ENCODE assay signal across 11 cellular contexts in the genomic region with DNA sequence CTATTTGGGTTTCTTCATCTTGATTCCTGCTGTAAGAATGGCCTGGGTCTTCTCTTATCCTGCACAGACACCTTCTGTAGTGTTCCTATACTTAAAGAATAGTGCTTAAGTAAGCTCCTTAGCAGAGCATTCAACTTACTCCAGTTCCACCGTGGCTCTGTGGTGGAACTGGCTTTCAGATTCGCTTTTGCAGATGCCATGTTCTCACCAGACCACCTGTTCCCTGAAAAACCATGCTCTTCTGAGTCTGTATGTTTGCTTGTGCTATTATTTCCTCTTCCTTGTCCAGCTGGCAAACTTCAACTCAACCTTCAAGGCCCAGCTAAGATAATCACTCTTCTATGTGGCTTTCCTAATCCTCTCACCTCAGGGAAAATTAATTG. TPM values are rescaled to one million over a fixed set of nuclear protein-coding genes. Genes with fewer than 3 reads are reported as not detected.
A peak's percentile ranks its signal among the peaks of the same experiment; 100 is the strongest.
DNase-seq lines count a peak whose midpoint lies in the region; ATAC-seq, FAIRE-seq and TF ChIP-seq lines count a peak whose summit lies in the region.
"Had no signal": no experiment of that assay in that cellular context is flagged by ENCODE, and none has a peak within 500 bp of the region (broad histone marks: within the 10 kb centered on the region; RNA-seq: fewer than 3 reads in every experiment).

No MANE protein-coding gene starts in this region.

- DNase-seq in activated T-cell treated with anti-CD3 and anti-CD28 coated beads, Interleukin-2, amount 50 U/mL, for 4 hours, result no peak
- DNase-seq in activated T-cell treated with anti-CD3 and anti-CD28 coated beads for 4 hours (no peak), mesenchymal stem cell (peak; percentile 57), transverse colon (no peak), RCC 7860 (ENCODE audit: low spot score) (no peak), NCI-H526 (lab: John Stamatoyannopoulos, UW) (no peak)
- DNase-seq in activated naive CD4-positive, alpha-beta T cell treated with anti-CD3 and anti-CD28 coated beads, Interleukin-2, amount 10 ng/mL, durations not matched to agents 7 days and 5 days, result peak; percentile 55
- DNase-seq in activated CD8-positive, alpha-beta memory T cell treated with anti-CD3 and anti-CD28 coated beads, Interleukin-2, amount 50 U/mL, for 48 hours, result no peak
- DNase-seq: NCI-H146 had no signal

- H3K27me3 ChIP-seq in mesenchymal stem cell (ENCODE audit: control insufficient read depth in 1 of 2, insufficient read depth in 1 of 2, low read length in 2 of 2) (no peaks in the 10 kb centered on the region), transverse colon (no peaks in the 10 kb centered on the region)

- H3K4me1 ChIP-seq in mesenchymal stem cell (ENCODE audit: control insufficient read depth, insufficient read depth, low read depth, low read length), result peaks cover 12% of the 10 kb centered on the region
- peaks cover 33 to 72% (median 54%) of the 10 kb centered on the region in 4 donors for H3K4me1 ChIP-seq in transverse colon

- H3K27ac Mint-ChIP-seq in activated naive CD4-positive, alpha-beta T cell treated with anti-CD3 and anti-CD28 coated beads, Interleukin-2, amount 10 ng/mL, durations not matched to agents 7 days and 5 days, result peak overlapping the region; percentile 98

- peak overlapping the region; percentile 85 for H3K9ac ChIP-seq in mesenchymal stem cell (ENCODE audit: low read length)

- H2AK5ac ChIP-seq in mesenchymal stem cell (ENCODE audit: low read length, severe bottlenecking), result no peak overlapping the region

- H3K9me3 ChIP-seq in mesenchymal stem cell (ENCODE audit: control insufficient read depth, low read length) (no peaks in the 10 kb centered on the region), transverse colon (no peaks in the 10 kb centered on the region)

- H3K23ac ChIP-seq in mesenchymal stem cell (ENCODE audit: low read length in 2 of 2), result no peak overlapping the region

- H2BK5ac ChIP-seq in mesenchymal stem cell (ENCODE audit: low read depth, low read length, poor library complexity, severe bottlenecking), result no peak overlapping the region

- in situ Hi-C loops in transverse colon (cut with MboI; ENCODE audit: low pct_ligation_motif_present in 1 of 4, low pct_unique_long_range_greater_than_20kb in 1 of 4, low sequenced_read_pairs in 3 of 4), result no loop called here

- H3K79me1 ChIP-seq in mesenchymal stem cell (replicated peaks; ENCODE audit: low read length, poor library complexity, severe bottlenecking), result peaks cover 25% of the 10 kb centered on the region

- 86% methylated on average over 2 of the region's 2 CpGs for WGBS in mesenchymal stem cell
- 52 to 63% methylated on average over 2 of the region's 2 CpGs for WGBS in transverse colon (ENCODE audit: low coverage in 1 of 2), 2 donors

- FAIRE-seq in RCC 7860 (lab: Jason Lieb, UNC), result no peak
- FAIRE-seq: islet of Langerhans, urothelium cell line had no signal

- peak overlapping the region; percentile 21 for H4K91ac ChIP-seq in mesenchymal stem cell (ENCODE audit: low read length)

- H3K4ac ChIP-seq in mesenchymal stem cell (ENCODE audit: low read depth in 1 of 2, low read length in 2 of 2), result no peak overlapping the region

- no peak overlapping the region for H3K27ac ChIP-seq in mesenchymal stem cell (ENCODE audit: low read length, poor library complexity, severe bottlenecking)
- H3K27ac ChIP-seq in transverse colon, result peak overlapping the region; percentile 69 to 84 (median 78)

- H2BK120ac ChIP-seq in mesenchymal stem cell (ENCODE audit: low read depth, low read length), result peak overlapping the region; percentile 44

- intact Hi-C loops in transverse colon (cut with DNase I; ENCODE audit: low total_unique reads), result no loop called here

- no peak overlapping the region for H3K14ac ChIP-seq in mesenchymal stem cell (ENCODE audit: low read length in 2 of 2)

- peak overlapping the region; percentile 48 for H4K8ac ChIP-seq in mesenchymal stem cell (ENCODE audit: low read length)

- CTCF ChIA-PET in activated naive CD4-positive, alpha-beta T cell treated with anti-CD3 and anti-CD28 coated beads, Interleukin-2, amount 10 ng/mL, durations not matched to agents 7 days and 5 days (lab: Charles Lee), result interaction anchor here (0.6 to 1.3 kb wide), 3 partner anchors 7 to 512 kb away, joined by 3 to 4 read pairs (median 3); no protein-coding TSS in a partner anchor

- H3K27me3 Mint-ChIP-seq in activated T-cell treated with anti-CD3 and anti-CD28 coated beads, Interleukin-2, amount 50 U/mL, for 4 hours (ENCODE audit: low read depth), result no peaks in the 10 kb centered on the region
- no peaks in the 10 kb centered on the region for H3K27me3 Mint-ChIP-seq in activated naive CD4-positive, alpha-beta T cell treated with anti-CD3 and anti-CD28 coated beads, Interleukin-2, amount 10 ng/mL, durations not matched to agents 7 days and 5 days

- H3K36me3 ChIP-seq in mesenchymal stem cell (ENCODE audit: control insufficient read depth in 1 of 2, insufficient read depth in 2 of 2, low read depth in 1 of 2, low read length in 2 of 2) (peaks cover 0 to 32% of the 10 kb centered on the region in 2 experiments), transverse colon (no peaks in the 10 kb centered on the region)

- H3K4me3 Mint-ChIP-seq in activated T-cell treated with anti-CD3 and anti-CD28 coated beads, Interleukin-2, amount 50 U/mL, for 4 hours, result peak overlapping the region; percentile 66
- peak overlapping the region; percentile 72 for H3K4me3 Mint-ChIP-seq in activated naive CD4-positive, alpha-beta T cell treated with anti-CD3 and anti-CD28 coated beads, Interleukin-2, amount 10 ng/mL, durations not matched to agents 7 days and 5 days

- H2AFZ ChIP-seq in mesenchymal stem cell (ENCODE audit: low read depth, low read length), result no peak overlapping the region

- peaks cover 16% of the 10 kb centered on the region for H3K36me3 Mint-ChIP-seq in activated T-cell treated with anti-CD3 and anti-CD28 coated beads, Interleukin-2, amount 50 U/mL, for 4 hours (ENCODE audit: insufficient read depth)
- H3K36me3 Mint-ChIP-seq in activated naive CD4-positive, alpha-beta T cell treated with anti-CD3 and anti-CD28 coated beads, Interleukin-2, amount 10 ng/mL, durations not matched to agents 7 days and 5 days, result peaks cover 39% of the 10 kb centered on the region

- peak overlapping the region; percentile 54 to 61 for H2BK12ac ChIP-seq in mesenchymal stem cell (ENCODE audit: low read length in 2 of 2)

- H3K9me3 Mint-ChIP-seq in activated T-cell treated with anti-CD3 and anti-CD28 coated beads, Interleukin-2, amount 50 U/mL, for 4 hours, result no peaks in the 10 kb centered on the region
- no peaks in the 10 kb centered on the region for H3K9me3 Mint-ChIP-seq in activated naive CD4-positive, alpha-beta T cell treated with anti-CD3 and anti-CD28 coated beads, Interleukin-2, amount 10 ng/mL, durations not matched to agents 7 days and 5 days

- peak overlapping the region; percentile 36 for H2BK15ac ChIP-seq in mesenchymal stem cell (ENCODE audit: low read depth, poor library complexity, severe bottlenecking)

- peaks cover 75% of the 10 kb centered on the region for H3K4me1 Mint-ChIP-seq in activated T-cell treated with anti-CD3 and anti-CD28 coated beads, Interleukin-2, amount 50 U/mL, for 4 hours (ENCODE audit: low read depth)
- peaks cover 77% of the 10 kb centered on the region for H3K4me1 Mint-ChIP-seq in activated naive CD4-positive, alpha-beta T cell treated with anti-CD3 and anti-CD28 coated beads, Interleukin-2, amount 10 ng/mL, durations not matched to agents 7 days and 5 days

- H3K18ac ChIP-seq in mesenchymal stem cell (ENCODE audit: low read depth in 1 of 2, low read length in 2 of 2), result peak overlapping the region; percentile 46 to 73

- peak in 1 of 2 donors; percentile 6 for ATAC-seq in activated T-cell treated with anti-CD3 and anti-CD28 coated beads, Interleukin-2, amount 50 U/mL, for 4 hours

- TF ChIP-seq POLR2A in transverse colon (IDR thresholded peaks at IDR 0.05), result no peak

- H3K4me3 ChIP-seq in mesenchymal stem cell (ENCODE audit: insufficient read depth in 1 of 2, low read depth in 1 of 2, low read length in 2 of 2), result peak overlapping the region in 1 of 2 experiments; percentile 63
- H3K4me3 ChIP-seq in transverse colon, result no peak overlapping the region

- no peak for TF ChIP-seq EP300 in transverse colon (IDR thresholded peaks at IDR 0.05; ENCODE audit: low read depth)

- TF ChIP-seq CTCF in transverse colon (IDR thresholded peaks at IDR 0.05), result no peak

- H3K4me2 ChIP-seq in mesenchymal stem cell (ENCODE audit: low read length, poor library complexity, severe bottlenecking), result no peak overlapping the region

RNA-seq across cellular contexts. Expression of gene ELMO2, which starts 4.9 kb away (rescaled TPM):
- total RNA-seq in activated T-cell treated with anti-CD3 and anti-CD28 coated beads, Interleukin-2, amount 50 U/mL, for 4 hours, result 10 to 100 TPM; 31.6 to 46.4 (median 42.6) TPM
- 31.9 TPM for polyA plus RNA-seq in mesenchymal stem cell (2013, experiment 1 of 2)
- polyA plus RNA-seq in mesenchymal stem cell (2013, experiment 2 of 2), result 31.5 TPM
- 10 to 100 TPM; 13.5 to 30.0 (median 22.1) TPM for total RNA-seq in transverse colon

Comparison
In these comparisons a context has a peak if more than half of its experiments do, and no peak if none do; other contexts are left out.
1. DNase-seq: peak in activated naive CD4-positive, alpha-beta T cell treated with anti-CD3 and anti-CD28 coated beads, Interleukin-2, amount 10 ng/mL, durations not matched to agents 7 days and 5 days (single experiment) and mesenchymal stem cell (single experiment); none in activated T-cell treated with anti-CD3 and anti-CD28 coated beads, Interleukin-2, amount 50 U/mL, for 4 hours (single experiment), activated T-cell treated with anti-CD3 and anti-CD28 coated beads for 4 hours (single experiment), transverse colon (single experiment), RCC 7860 (single experiment), activated CD8-positive, alpha-beta memory T cell treated with anti-CD3 and anti-CD28 coated beads, Interleukin-2, amount 50 U/mL, for 48 hours (single experiment) and NCI-H526 (0 of 2).